1 cellular context compared by ENCODE assay signal in genomic region chr13:98413796-98414195, GRCh38.
TF ChIP-seq lines count a peak whose summit lies in the region.

No MANE protein-coding gene starts in this region.

TF ChIP-seq in HepG2, 621 proteins besides CTCF, POLR2A, EP300 and RAD21 (continued from another document):
- TF ChIP-seq ZBTB40 (IDR thresholded peaks at IDR 0.05) (no peak), ZBTB40 (CRISPR knock-in tag; IDR thresholded peaks at IDR 0.05) (peak; percentile 82)
TF ChIP-seq in HepG2: peak in this region for 2.
